19 cellular contexts compared by ENCODE assay signal in genomic region chr2:9366041-9366440, GRCh38.
"Had no signal": no experiment of that assay in that cellular context is flagged by ENCODE, and none has a peak within 500 bp of the region (broad histone marks: within the 10 kb centered on the region; RNA-seq: fewer than 3 reads in every experiment).

No MANE protein-coding gene starts in this region.

- H3K4me3 ChIP-seq: adrenal gland, left lung, ovary, psoas muscle, thoracic aorta, upper lobe of right lung had no signal

- H3K27ac Mint-ChIP-seq: activated naive CD4-positive, alpha-beta T cell treated with anti-CD3 and anti-CD28 coated beads, Interleukin-2, amount 50 U/mL, for 72 hours; activated T-helper 1 cell treated with anti-CD3 and anti-CD28 coated beads, Interleukin-12 subunit alpha, Interleukin-12 subunit beta, Interleukin-2, Interleukin-4 antibody, amounts not matched to agents 30 ng/mL and 10 ng/mL and 1 ng/mL, durations not matched to agents 14 hours and 24 hours and 36 hours; naive thymus-derived CD4-positive, alpha-beta T cell; stimulated activated memory B cell treated with anti-CD40 and anti-IgM and Interleukin-4, amounts not matched to agents 10 μg/mL and 1 μg/mL and 100 μg/mL, for 72 hours had no signal

- H3K27ac ChIP-seq: adrenal gland, left lung, ovary, psoas muscle, thoracic aorta, upper lobe of right lung, VCaP had no signal

- H3K4me1 ChIP-seq: adrenal gland, left lung, psoas muscle, upper lobe of right lung had no signal

- H3K36me3 Mint-ChIP-seq: activated naive CD4-positive, alpha-beta T cell treated with anti-CD3 and anti-CD28 coated beads, Interleukin-2, amount 50 U/mL, for 72 hours; naive thymus-derived CD4-positive, alpha-beta T cell; stimulated activated memory B cell treated with anti-CD40 and anti-IgM and Interleukin-4, amounts not matched to agents 10 μg/mL and 1 μg/mL and 100 μg/mL, for 72 hours had no signal

- H3K9me3 ChIP-seq: adrenal gland, left lung, ovary, psoas muscle, thoracic aorta, upper lobe of right lung had no signal

- FAIRE-seq: endometrium, frontal cortex had no signal

- H3K36me3 ChIP-seq: ovary had no signal

- H3K4me3 Mint-ChIP-seq: activated T-helper 1 cell treated with anti-CD3 and anti-CD28 coated beads, Interleukin-12 subunit alpha, Interleukin-12 subunit beta, Interleukin-2, Interleukin-4 antibody, amounts not matched to agents 30 ng/mL and 10 ng/mL and 1 ng/mL, durations not matched to agents 14 hours and 24 hours and 36 hours; naive thymus-derived CD4-positive, alpha-beta T cell; stimulated activated memory B cell treated with anti-CD40 and anti-IgM and Interleukin-4, amounts not matched to agents 10 μg/mL and 1 μg/mL and 100 μg/mL, for 72 hours had no signal

- DNase-seq: activated CD4-positive, alpha-beta T cell treated with anti-CD3 and anti-CD28 coated beads for 1 hour; activated gamma-delta T cell treated with Interleukin-2 at 50 U/mL for 16 hours; adrenal gland; cortex of kidney; left lung; naive thymus-derived CD4-positive, alpha-beta T cell; ovary; psoas muscle; right cardiac atrium; stimulated activated CD4-positive, alpha-beta T cell treated with anti-CD3 and anti-CD28 coated beads, Interleukin-4, amount 100 ng/mL, for 24 hours; T-helper 2 cell; upper lobe of right lung had no signal

- H3K27me3 ChIP-seq: adrenal gland, left lung, ovary, upper lobe of right lung had no signal

- H3K9me3 Mint-ChIP-seq: activated naive CD4-positive, alpha-beta T cell treated with anti-CD3 and anti-CD28 coated beads, Interleukin-2, amount 50 U/mL, for 72 hours; activated T-helper 1 cell treated with anti-CD3 and anti-CD28 coated beads, Interleukin-12 subunit alpha, Interleukin-12 subunit beta, Interleukin-2, Interleukin-4 antibody, amounts not matched to agents 30 ng/mL and 10 ng/mL and 1 ng/mL, durations not matched to agents 14 hours and 24 hours and 36 hours; naive thymus-derived CD4-positive, alpha-beta T cell; stimulated activated memory B cell treated with anti-CD40 and anti-IgM and Interleukin-4, amounts not matched to agents 10 μg/mL and 1 μg/mL and 100 μg/mL, for 72 hours had no signal

- ATAC-seq: activated naive CD4-positive, alpha-beta T cell treated with anti-CD3 and anti-CD28 coated beads, Interleukin-2, amount 50 U/mL, for 72 hours; left lung; psoas muscle; stimulated activated memory B cell treated with anti-CD40 and anti-IgM and Interleukin-4, amounts not matched to agents 10 μg/mL and 1 μg/mL and 100 μg/mL, for 72 hours had no signal

- H3K4me1 Mint-ChIP-seq: naive thymus-derived CD4-positive, alpha-beta T cell had no signal
